8 cellular contexts compared by ENCODE assay signal in the genomic region with DNA sequence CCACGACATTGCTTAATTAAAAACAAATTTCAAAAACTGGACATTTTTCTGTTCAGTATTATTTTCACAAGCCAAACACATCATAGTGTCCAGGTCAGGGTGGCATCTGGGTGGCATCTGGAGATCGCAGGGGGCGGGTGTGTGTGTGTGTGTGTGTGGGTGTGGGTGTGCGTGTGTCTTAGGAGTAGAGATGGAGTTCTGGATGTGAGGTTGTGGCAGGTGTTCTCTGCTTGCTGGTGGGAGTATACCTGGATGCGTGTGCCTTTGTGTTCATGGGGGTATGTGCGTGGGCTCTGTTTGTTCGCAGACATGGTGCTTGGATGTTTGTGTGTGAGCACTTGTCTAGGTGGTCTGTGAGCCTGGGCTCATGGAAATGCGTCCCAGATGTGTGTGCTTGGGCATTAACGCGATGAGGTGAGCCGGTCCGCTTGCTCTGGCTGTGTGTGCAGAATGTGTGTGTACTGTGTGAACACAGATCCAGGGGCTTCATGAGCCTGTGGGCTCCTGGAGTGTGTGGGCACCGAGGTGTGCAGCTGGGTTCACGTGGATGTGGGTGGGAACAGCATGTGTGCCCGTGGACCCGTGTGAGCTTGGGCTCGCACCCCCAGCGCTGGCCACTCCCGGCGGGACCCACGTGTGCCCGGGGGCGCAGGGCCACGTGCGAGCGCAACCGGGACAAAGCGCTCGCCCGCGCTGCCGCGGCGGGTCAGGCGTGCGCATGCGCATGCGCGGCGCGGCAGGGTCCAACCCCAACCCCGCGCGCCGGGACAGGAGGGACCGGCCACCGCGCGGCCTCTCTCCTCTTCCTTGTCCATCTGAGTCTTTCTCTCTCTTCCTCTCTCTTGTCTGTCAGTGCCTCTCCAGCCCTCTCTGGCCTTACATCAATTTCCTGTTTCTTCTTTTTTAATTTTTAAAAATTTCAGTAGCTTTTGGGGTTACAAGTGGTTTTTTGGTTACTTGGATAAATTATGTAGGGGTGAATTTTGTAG.
DNase-seq lines count a peak whose midpoint lies in the region; ATAC-seq and TF ChIP-seq lines count a peak whose summit lies in the region.

No MANE protein-coding gene starts in this region.

- DNase-seq in AG08395 (ENCODE audit: low spot score) (peak; percentile 82), GM12865 (ENCODE audit: low read depth) (peak; percentile 77), NCI-H1092 treated with DMSO at 0.1 percent for 48 hours (lab: John Stamatoyannopoulos, UW) (peak; percentile 82), epithelial cell of esophagus (ENCODE audit: low read depth) (peak; percentile 28), natural killer cell (no peak), tibial artery (no peak)
- peak; percentile 20 for DNase-seq in activated CD4-positive, alpha-beta T cell treated with anti-CD3 and anti-CD28 coated beads, Interleukin-2, amount 10 ng/mL, durations not matched to agents 7 days and 5 days

- H3K27ac Mint-ChIP-seq in activated CD4-positive, alpha-beta T cell treated with anti-CD3 and anti-CD28 coated beads, Interleukin-2, amount 10 ng/mL, durations not matched to agents 7 days and 5 days, result peak overlapping the region; percentile 50
- H3K27ac Mint-ChIP-seq in natural killer cell, result no peak overlapping the region

- peak in 2 of 3 donors; percentile 67 to 68 for ATAC-seq in natural killer cell
- ATAC-seq in GM18870 (IDR thresholded peaks at IDR 0.05; ENCODE audit: unreplicated experiment), result no peak

- H3K4me3 ChIP-seq in GM12865 (ENCODE audit: low read depth, low read length) (peak overlapping the region; percentile 53), epithelial cell of esophagus (ENCODE audit: low read length) (peak overlapping the region; percentile 28), tibial artery (peak overlapping the region; percentile 30 to 37)

- H3K36me3 Mint-ChIP-seq in activated CD4-positive, alpha-beta T cell treated with anti-CD3 and anti-CD28 coated beads, Interleukin-2, amount 10 ng/mL, durations not matched to agents 7 days and 5 days (ENCODE audit: low read depth), result no peaks in the 10 kb centered on the region
- H3K36me3 Mint-ChIP-seq in natural killer cell, result no peaks in the 10 kb centered on the region

- peak overlapping the region; percentile 45 for H3K4me3 Mint-ChIP-seq in activated CD4-positive, alpha-beta T cell treated with anti-CD3 and anti-CD28 coated beads, Interleukin-2, amount 10 ng/mL, durations not matched to agents 7 days and 5 days
- H3K4me3 Mint-ChIP-seq in natural killer cell, result peak overlapping the region; percentile 84

- H3K9me3 Mint-ChIP-seq in activated CD4-positive, alpha-beta T cell treated with anti-CD3 and anti-CD28 coated beads, Interleukin-2, amount 10 ng/mL, durations not matched to agents 7 days and 5 days, result no peaks in the 10 kb centered on the region
- no peaks in the 10 kb centered on the region for H3K9me3 Mint-ChIP-seq in natural killer cell

- H3K36me3 ChIP-seq in tibial artery, result peaks cover 26 to 34% (median 29%) of the 10 kb centered on the region in 3 donors

- H3K27me3 ChIP-seq in tibial artery, result peaks cover 0 to 24% of the 10 kb centered on the region in 2 donors

- TF ChIP-seq CTCF in GM12865 (IDR thresholded peaks at IDR 0.05; ENCODE audit: insufficient read depth, low read depth, low read length, missing control alignments) (no peak), epithelial cell of esophagus (IDR thresholded peaks at IDR 0.05; ENCODE audit: insufficient read depth, low read depth, low read length, missing control alignments) (no peak), natural killer cell (IDR thresholded peaks at IDR 0.05) (no peak), tibial artery (IDR thresholded peaks at IDR 0.05) (no peak)

- peaks cover 16% of the 10 kb centered on the region for H3K4me1 Mint-ChIP-seq in activated CD4-positive, alpha-beta T cell treated with anti-CD3 and anti-CD28 coated beads, Interleukin-2, amount 10 ng/mL, durations not matched to agents 7 days and 5 days
- H3K4me1 Mint-ChIP-seq in natural killer cell, result peaks cover 18 to 20% of the 10 kb centered on the region in 2 donors

- H3K27me3 Mint-ChIP-seq in activated CD4-positive, alpha-beta T cell treated with anti-CD3 and anti-CD28 coated beads, Interleukin-2, amount 10 ng/mL, durations not matched to agents 7 days and 5 days, result peaks cover 29% of the 10 kb centered on the region
- peaks cover 27 to 40% of the 10 kb centered on the region in 2 donors for H3K27me3 Mint-ChIP-seq in natural killer cell (ENCODE audit: low read depth in 2 of 2)

- CTCF ChIA-PET in activated CD4-positive, alpha-beta T cell treated with anti-CD3 and anti-CD28 coated beads, Interleukin-2, amount 10 ng/mL, durations not matched to agents 7 days and 5 days (lab: Charles Lee), result no interaction called here

- peaks cover 0 to 25% (median 16%) of the 10 kb centered on the region in 4 donors for H3K4me1 ChIP-seq in tibial artery

- POLR2A ChIA-PET in activated CD4-positive, alpha-beta T cell treated with anti-CD3 and anti-CD28 coated beads, Interleukin-2, amount 10 ng/mL, durations not matched to agents 7 days and 5 days (lab: Charles Lee), result no interaction called here

- no peaks in the 10 kb centered on the region for H3K9me3 ChIP-seq in tibial artery

- intact Hi-C loops in natural killer cell (cut with micrococcal nuclease) (no loop called here), tibial artery (cut with DNase I; ENCODE audit: low total_unique reads) (no loop called here)

- H3K27ac ChIP-seq in tibial artery, result no peak overlapping the region

Comparison
In these comparisons a context has a peak if more than half of its experiments do, and no peak if none do; other contexts are left out.
1. DNase-seq: peak in AG08395 (single experiment), GM12865 (single experiment), NCI-H1092 treated with DMSO at 0.1 percent for 48 hours (single experiment), activated CD4-positive, alpha-beta T cell treated with anti-CD3 and anti-CD28 coated beads, Interleukin-2, amount 10 ng/mL, durations not matched to agents 7 days and 5 days (single experiment) and epithelial cell of esophagus (single experiment); none in natural killer cell (single experiment) and tibial artery (0 of 2).
2. Peak in every context shown above with its lines, with median percentiles within 50 percentile points of each other: H3K4me3 ChIP-seq.